Comparison of ENCODE assay signal across 8 cellular contexts in genomic region chr6:166997768-166998255, GRCh38. TPM values are rescaled to one million over a fixed set of nuclear protein-coding genes. Genes with fewer than 3 reads are reported as not detected.
DNase-seq lines count a peak whose midpoint lies in the region; ATAC-seq and TF ChIP-seq lines count a peak whose summit lies in the region.

No MANE protein-coding gene starts in this region.

- H3K27ac Mint-ChIP-seq in activated CD8-positive, alpha-beta memory T cell treated with anti-CD3 and anti-CD28 coated beads, Interleukin-2, amount 10 ng/mL, durations not matched to agents 7 days and 5 days: peak overlapping the region; percentile 80
- peak overlapping the region in 3 of 6 donors; percentile 20 to 30 (median 21) for H3K27ac Mint-ChIP-seq in naive B cell

- peak overlapping the region; percentile 19 to 68 for H3K9ac ChIP-seq in stomach smooth muscle (ENCODE audit: low read length in 2 of 2)

- TF ChIP-seq CTCF in GM12875 (IDR thresholded peaks at IDR 0.05; ENCODE audit: borderline replicate concordance, insufficient read depth, low read depth, low read length): peak; percentile 47; the same call in 1 of the 2 replicates

- ATAC-seq in HG03159 (IDR thresholded peaks at IDR 0.05; ENCODE audit: unreplicated experiment): peak; percentile 20
- peak; percentile 10 for ATAC-seq in activated CD8-positive, alpha-beta memory T cell treated with anti-CD3 and anti-CD28 coated beads, Interleukin-2, amount 10 ng/mL, durations not matched to agents 7 days and 5 days
- ATAC-seq in esophagus mucosa: peak; percentile 65
- ATAC-seq in naive B cell (ENCODE audit: low read depth in 2 of 2): peak in 1 of 2 donors; percentile 6

- H3K4me3 Mint-ChIP-seq in activated CD8-positive, alpha-beta memory T cell treated with anti-CD3 and anti-CD28 coated beads, Interleukin-2, amount 10 ng/mL, durations not matched to agents 7 days and 5 days: peak overlapping the region; percentile 88
- peak overlapping the region; percentile 64 to 93 (median 87) for H3K4me3 Mint-ChIP-seq in naive B cell

- H3K27me3 ChIP-seq in stomach smooth muscle (ENCODE audit: control insufficient read depth in 1 of 2, insufficient read depth in 2 of 2, low read length in 2 of 2): no peaks in the 10 kb centered on the region

- H3K27ac ChIP-seq in stomach smooth muscle (ENCODE audit: low read length): no peak overlapping the region

- no peaks in the 10 kb centered on the region for H3K27me3 Mint-ChIP-seq in activated CD8-positive, alpha-beta memory T cell treated with anti-CD3 and anti-CD28 coated beads, Interleukin-2, amount 10 ng/mL, durations not matched to agents 7 days and 5 days
- no peaks in the 10 kb centered on the region for H3K27me3 Mint-ChIP-seq in naive B cell

- H3K36me3 Mint-ChIP-seq in activated CD8-positive, alpha-beta memory T cell treated with anti-CD3 and anti-CD28 coated beads, Interleukin-2, amount 10 ng/mL, durations not matched to agents 7 days and 5 days: peaks cover 40% of the 10 kb centered on the region
- peaks cover 5 to 7% of the 10 kb centered on the region in 2 donors for H3K36me3 Mint-ChIP-seq in naive B cell

- H3K4me1 ChIP-seq in stomach smooth muscle (ENCODE audit: control insufficient read depth, insufficient read depth, low read length): peaks cover 14% of the 10 kb centered on the region

- peaks cover 32% of the 10 kb centered on the region for H3K4me1 Mint-ChIP-seq in activated CD8-positive, alpha-beta memory T cell treated with anti-CD3 and anti-CD28 coated beads, Interleukin-2, amount 10 ng/mL, durations not matched to agents 7 days and 5 days
- H3K4me1 Mint-ChIP-seq in naive B cell: peaks cover 25 to 30% (median 28%) of the 10 kb centered on the region in 3 donors

- peak overlapping the region; percentile 74 for H3K4me3 ChIP-seq in GM12875 (ENCODE audit: low read depth, low read length)
- H3K4me3 ChIP-seq in stomach smooth muscle (ENCODE audit: low read length in 2 of 2): peak overlapping the region; percentile 49 to 85

- DNase-seq in A172 (ENCODE audit: low spot score) (peak; percentile 55), NOMO-1 treated with DMSO at 0.1 percent for 48 hours (lab: John Stamatoyannopoulos, UW; ENCODE audit: unreplicated experiment) (peak; percentile 79), naive B cell (peak; percentile 29)
- DNase-seq in activated CD8-positive, alpha-beta memory T cell treated with anti-CD3 and anti-CD28 coated beads, Interleukin-2, amount 10 ng/mL, durations not matched to agents 7 days and 5 days: peak; percentile 74

- H3K9me3 ChIP-seq in stomach smooth muscle (ENCODE audit: control insufficient read depth in 2 of 2, low read length in 2 of 2): no peaks in the 10 kb centered on the region

- H3K36me3 ChIP-seq in stomach smooth muscle (ENCODE audit: control insufficient read depth in 2 of 2, insufficient read depth in 2 of 2, low read length in 2 of 2): no peaks in the 10 kb centered on the region

- CTCF ChIA-PET in activated CD8-positive, alpha-beta memory T cell treated with anti-CD3 and anti-CD28 coated beads, Interleukin-2, amount 10 ng/mL, durations not matched to agents 7 days and 5 days (lab: Charles Lee): interaction anchor here (1.1 to 3.2 kb wide), 4 partner anchors 38 to 154 kb away, joined by 3 to 20 read pairs (median 3); no protein-coding TSS in a partner anchor

- H3K9me3 Mint-ChIP-seq in activated CD8-positive, alpha-beta memory T cell treated with anti-CD3 and anti-CD28 coated beads, Interleukin-2, amount 10 ng/mL, durations not matched to agents 7 days and 5 days (ENCODE audit: low read depth): no peaks in the 10 kb centered on the region
- no peaks in the 10 kb centered on the region for H3K9me3 Mint-ChIP-seq in naive B cell

RNA-seq across cellular contexts. Expression of gene CEP43, which starts 1.4 kb away (rescaled TPM):
- total RNA-seq in A172 (2014; rRNA removed; shearing (Covaris generic)): 31.3 and 32.6 TPM in 2 replicates
- total RNA-seq in activated CD8-positive, alpha-beta memory T cell treated with anti-CD3 and anti-CD28 coated beads, Interleukin-2, amount 10 ng/mL, durations not matched to agents 7 days and 5 days: 10 to 100 TPM; 28.2 to 35.6 TPM
- 10.8 TPM for total RNA-seq in esophagus mucosa
- polyA plus RNA-seq in naive B cell (ENCODE audit: low read depth in 6 of 6): 10 to 100 TPM in 1 of 6 donors, 1 to 10 TPM in 5; 6.6 to 12.0 (median 7.2) TPM

RNA-seq across cellular contexts. Expression of gene RNASET2, which starts 41.5 kb away (rescaled TPM):
- total RNA-seq in A172 (2014; rRNA removed; shearing (Covaris generic)): 35.6 and 52.5 TPM in 2 replicates
- total RNA-seq in activated CD8-positive, alpha-beta memory T cell treated with anti-CD3 and anti-CD28 coated beads, Interleukin-2, amount 10 ng/mL, durations not matched to agents 7 days and 5 days: 10 to 100 TPM; 28.8 to 46.6 TPM
- 23.6 TPM for total RNA-seq in esophagus mucosa
- polyA plus RNA-seq in naive B cell (ENCODE audit: low read depth in 6 of 6): 100 to 1,000 TPM; 472 to 744 (median 534) TPM

Comparison
In these comparisons a context has a peak if more than half of its experiments do, and no peak if none do; other contexts are left out.
1. DNase-seq: peak in every context shown above with its lines; median percentile 79 in NOMO-1 treated with DMSO at 0.1 percent for 48 hours; 74 in activated CD8-positive, alpha-beta memory T cell treated with anti-CD3 and anti-CD28 coated beads, Interleukin-2, amount 10 ng/mL, durations not matched to agents 7 days and 5 days; 55 in A172; 29 in naive B cell.